Comparison of ENCODE assay signal across 15 cellular contexts in genomic region chr14:74258705-74259035, GRCh38. TPM values are rescaled to one million over a fixed set of nuclear protein-coding genes. Genes with fewer than 3 reads are reported as not detected.
DNase-seq lines count a peak whose midpoint lies in the region; ATAC-seq and TF ChIP-seq lines count a peak whose summit lies in the region.
"Had no signal": no experiment of that assay in that cellular context is flagged by ENCODE, and none has a peak within 500 bp of the region (broad histone marks: within the 10 kb centered on the region; RNA-seq: fewer than 3 reads in every experiment).

No MANE protein-coding gene starts in this region.

- H3K27me3 ChIP-seq in DND-41 (ENCODE audit: insufficient read depth, low read length, poor library complexity) (peaks cover 3% of the 10 kb centered on the region), PC-9 (ENCODE audit: insufficient read depth, low read depth) (peaks cover 22% of the 10 kb centered on the region), iPS DF 6.9 (ENCODE audit: control insufficient read depth, insufficient read depth, low read length) (peaks cover 3% of the 10 kb centered on the region; the same call in 1 of the 2 replicates)

- no peaks in the 10 kb centered on the region for H3F3A ChIP-seq in PC-9 (ENCODE audit: insufficient read depth, low read depth)

- ATAC-seq in DND-41 (ENCODE audit: insufficient read depth, low read depth): no peak
- ATAC-seq in activated naive CD4-positive, alpha-beta T cell treated with anti-CD3 and anti-CD28 coated beads, Interleukin-2, amount 50 U/mL, for 72 hours: no peak
- ATAC-seq: esophagus mucosa had no signal

- H3K9ac ChIP-seq in DND-41 (ENCODE audit: low read depth, low read length): no peak overlapping the region

- CTCF ChIA-PET in PC-9 (lab: Charles Lee): interaction anchor here (0.5 to 1.4 kb wide), 4 partner anchors 12 to 147 kb away, joined by 3 to 4 read pairs (median 3); no protein-coding TSS in a partner anchor

- H3K79me2 ChIP-seq in DND-41 (ENCODE audit: insufficient read depth, low read length) (no peaks in the 10 kb centered on the region), PC-9 (ENCODE audit: low read depth) (no peaks in the 10 kb centered on the region)

- H3K4me3 Mint-ChIP-seq in glutamatergic neuron (ENCODE audit: unreplicated experiment): no peak overlapping the region

- H3K4me1 ChIP-seq in DND-41 (ENCODE audit: insufficient read depth, low read length) (peaks cover 15% of the 10 kb centered on the region), PC-9 (replicated peaks; ENCODE audit: insufficient read depth) (0 out of 2 replicates have a peak, but pooled peaks cover 6% of the 10 kb centered on the region), iPS DF 6.9 (ENCODE audit: control insufficient read depth, insufficient read depth, low read length) (no peaks in the 10 kb centered on the region)

- no peak overlapping the region for H3K4me2 ChIP-seq in DND-41 (ENCODE audit: insufficient read depth, low read length)
- peak overlapping the region; percentile 99; the same call in 1 of the 2 replicates for H3K4me2 ChIP-seq in PC-9

- in situ Hi-C loops in ACHN (cut with HindIII; ENCODE audit: low pct_ligation_motif_present, low pct_unique_long_range_greater_than_20kb, low sequenced_read_pairs): no loop called here

- no peaks in the 10 kb centered on the region for H3K9me2 ChIP-seq in PC-9 (ENCODE audit: insufficient read depth)

- H3K9me3 Mint-ChIP-seq in glutamatergic neuron (ENCODE audit: unreplicated experiment): peaks cover 3% of the 10 kb centered on the region
- no peaks in the 10 kb centered on the region for H3K9me3 Mint-ChIP-seq in activated naive CD4-positive, alpha-beta T cell treated with anti-CD3 and anti-CD28 coated beads, Interleukin-2, amount 50 U/mL, for 72 hours
- H3K9me3 Mint-ChIP-seq: activated T-cell treated with anti-CD3 and anti-CD28 coated beads, Interleukin-2, amount 50 U/mL, for 24 hours had no signal

- no peaks in the 10 kb centered on the region for H3K9me3 ChIP-seq in DND-41 (ENCODE audit: insufficient read depth, low read length, severe bottlenecking)
- H3K9me3 ChIP-seq in PC-9 (ENCODE audit: insufficient read depth, low read depth): no peaks in the 10 kb centered on the region
- H3K9me3 ChIP-seq in iPS DF 6.9 (ENCODE audit: control insufficient read depth, insufficient read depth, low read length): no peaks in the 10 kb centered on the region

- intact Hi-C loops in PC-9 (cut with micrococcal nuclease; ENCODE audit: unreplicated experiment): loop anchor here (1.0 to 2.0 kb wide), 2 partner anchors 17 to 36 kb away; no protein-coding TSS in a partner anchor

- H3K4me3 ChIP-seq in DND-41 (ENCODE audit: low read depth in 1 of 2, low read length in 2 of 2): no peak overlapping the region
- H3K4me3 ChIP-seq in PC-9: no peak overlapping the region
- peak overlapping the region; percentile 48; the same call in 1 of the 2 replicates for H3K4me3 ChIP-seq in iPS DF 6.9 (ENCODE audit: low read length)
- H3K4me3 ChIP-seq in skeletal muscle cell (ENCODE audit: low read depth, low read length): peak overlapping the region; percentile 62

- no TSS peak for BruUV-seq in PC-9 (replicated peaks; lab: Mats Ljungman, UMichigan)

- no peaks in the 10 kb centered on the region for H3K36me3 Mint-ChIP-seq in glutamatergic neuron (ENCODE audit: unreplicated experiment)
- H3K36me3 Mint-ChIP-seq in activated naive CD4-positive, alpha-beta T cell treated with anti-CD3 and anti-CD28 coated beads, Interleukin-2, amount 50 U/mL, for 72 hours: no peaks in the 10 kb centered on the region

- no peak for DNase-seq in DND-41
- DNase-seq in PC-9: no peak
- no peak for DNase-seq in iPS DF 6.9 (ENCODE audit: low read depth, low spot score)
- DNase-seq in skeletal muscle cell (ENCODE audit: low read depth): no peak
- no peak for DNase-seq in glutamatergic neuron
- no peak for DNase-seq in activated naive CD4-positive, alpha-beta T cell treated with anti-CD3 and anti-CD28 coated beads, Interleukin-2, amount 50 U/mL, for 72 hours (ENCODE audit: low spot score in 2 of 2)
- no peak for DNase-seq in ACHN
- DNase-seq: activated T-cell treated with anti-CD3 and anti-CD28 coated beads, Interleukin-2, amount 50 U/mL, for 24 hours; HCEC 1CT; NCI-H1417 treated with DMSO at 0.1 percent for 48 hours; NCI-H526 treated with DMSO at 0.1 percent for 48 hours; SHP77 treated with DMSO at 0.1 percent for 48 hours; stimulated activated CD4-positive, alpha-beta T cell treated with anti-CD3 and anti-CD28 coated beads, Interleukin-4, amount 100 ng/mL, for 24 hours had no signal

- peaks cover 23% of the 10 kb centered on the region for H3K27me3 Mint-ChIP-seq in glutamatergic neuron (ENCODE audit: unreplicated experiment)

- H2AFZ ChIP-seq in DND-41 (ENCODE audit: low read depth, low read length): peak overlapping the region; percentile 68; the same call in 1 of the 2 replicates
- no peak overlapping the region for H2AFZ ChIP-seq in PC-9

- H3K4me1 Mint-ChIP-seq in glutamatergic neuron (ENCODE audit: low read depth, unreplicated experiment): peaks cover 3% of the 10 kb centered on the region

- H3K27ac Mint-ChIP-seq in glutamatergic neuron (ENCODE audit: unreplicated experiment): no peak overlapping the region
- H3K27ac Mint-ChIP-seq in activated naive CD4-positive, alpha-beta T cell treated with anti-CD3 and anti-CD28 coated beads, Interleukin-2, amount 50 U/mL, for 72 hours: no peak overlapping the region
- H3K27ac Mint-ChIP-seq: activated T-cell treated with anti-CD3 and anti-CD28 coated beads, Interleukin-2, amount 50 U/mL, for 24 hours had no signal

- POLR2A ChIA-PET in PC-9 (lab: Charles Lee; ENCODE audit: unreplicated experiment): no interaction called here

- TF ChIP-seq CTCF in DND-41 (IDR thresholded peaks at IDR 0.05; ENCODE audit: borderline replicate concordance, extremely low read depth, low read length, poor library complexity, severe bottlenecking) (no peak), PC-9 (conservative IDR thresholded peaks at IDR 0.05) (no peak), glutamatergic neuron (IDR thresholded peaks at IDR 0.05; ENCODE audit: partially characterized antibody, unreplicated experiment) (no peak)

- no CpG with 5 or more reads among the region's 3 CpGs for WGBS in iPS DF 6.9 (ENCODE audit: insufficient coverage, insufficient read length)

- H3K36me3 ChIP-seq in DND-41 (ENCODE audit: insufficient read depth, low read length) (no peaks in the 10 kb centered on the region), PC-9 (ENCODE audit: low read depth) (no peaks in the 10 kb centered on the region), iPS DF 6.9 (ENCODE audit: control insufficient read depth, insufficient read depth, low read length) (no peaks in the 10 kb centered on the region)

- H4K20me1 ChIP-seq in DND-41 (ENCODE audit: insufficient read depth, low read length): no peaks in the 10 kb centered on the region
- H4K20me1 ChIP-seq in PC-9 (ENCODE audit: insufficient read depth): no peaks in the 10 kb centered on the region

- H3K27ac ChIP-seq in DND-41 (ENCODE audit: low read length) (no peak overlapping the region), PC-9 (no peak overlapping the region), iPS DF 6.9 (ENCODE audit: low read length) (no peak overlapping the region)

RNA-seq across cellular contexts. Expression of gene VSX2, which starts 19.4 kb away (rescaled TPM):
- not detected in 2 replicates for total RNA-seq in PC-9 (2021)
- total RNA-seq in glutamatergic neuron (ENCODE audit: unreplicated experiment): not detected
- total RNA-seq in activated naive CD4-positive, alpha-beta T cell treated with anti-CD3 and anti-CD28 coated beads, Interleukin-2, amount 50 U/mL, for 72 hours: not detected
- total RNA-seq: esophagus mucosa, omental fat pad had no signal

RNA-seq across cellular contexts. Expression of gene ABCD4, which starts 44.1 kb away (rescaled TPM):
- 150 and 179 TPM in 2 replicates for total RNA-seq in PC-9 (2021)
- 73.7 TPM for total RNA-seq in glutamatergic neuron (ENCODE audit: unreplicated experiment)
- 10 to 100 TPM; 40.0 to 48.0 TPM for total RNA-seq in activated naive CD4-positive, alpha-beta T cell treated with anti-CD3 and anti-CD28 coated beads, Interleukin-2, amount 50 U/mL, for 72 hours

Comparison
In these comparisons a context has a peak if more than half of its experiments do, and no peak if none do; other contexts are left out.
1. H3K4me3 ChIP-seq: peak in iPS DF 6.9 (single experiment) and skeletal muscle cell (single experiment); none in DND-41 (0 of 2) and PC-9 (single experiment).